ENCODE assay signal across 18 cellular contexts in the genomic region with DNA sequence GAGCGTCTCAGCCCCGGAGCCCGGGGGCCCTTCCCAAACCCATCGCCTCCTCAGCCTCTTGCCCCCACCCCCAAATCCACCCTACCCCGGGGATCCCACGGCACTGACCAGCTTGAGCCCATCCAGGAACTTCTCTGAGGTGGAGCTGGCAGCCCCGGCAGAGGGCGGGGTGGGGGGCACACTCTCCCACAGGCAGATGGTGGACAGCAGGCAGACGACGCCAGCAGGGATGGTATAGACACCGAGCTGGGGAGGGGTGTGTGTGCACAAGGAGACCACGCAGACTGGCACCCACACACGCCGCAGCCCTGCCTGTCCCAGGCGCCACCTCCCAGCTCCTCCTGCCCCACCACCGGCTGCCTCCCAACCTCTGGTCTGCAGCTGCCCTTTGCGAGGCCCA. TPM values are rescaled to one million over a fixed set of nuclear protein-coding genes. Genes with fewer than 3 reads are reported as not detected.
DNase-seq lines count a peak whose midpoint lies in the region; ATAC-seq and TF ChIP-seq lines count a peak whose summit lies in the region.
"Had no signal": no experiment of that assay in that cellular context is flagged by ENCODE, and none has a peak within 500 bp of the region (broad histone marks: within the 10 kb centered on the region; RNA-seq: fewer than 3 reads in every experiment).

No MANE protein-coding gene starts in this region.

- peaks cover 7% of the 10 kb centered on the region for H3K27me3 Mint-ChIP-seq in dendritic cell treated with granulocyte-macrophage colony-stimulating factor and Interleukin-4, amounts not matched to agents 40 ng/mL and 50 ng/mL, for 4 days

- 89 to 90% methylated on average over 17 of the region's 17 CpGs for WGBS in heart right ventricle, 2 donors

- H3K4me1 ChIP-seq in heart right ventricle = peaks cover 30 to 58% (median 50%) of the 10 kb centered on the region in 9 donors

- peaks cover 0 to 6% (median 0%) of the 10 kb centered on the region in 9 donors for H3K36me3 ChIP-seq in heart right ventricle
- H3K36me3 ChIP-seq: BE2C had no signal

- intact Hi-C loops in left ventricle myocardium superior (cut with micrococcal nuclease) (no loop called here), heart right ventricle (cut with DNase I) (loop anchor here in 1 of 10 donors (10.0 kb wide), 1 partner anchor 250 kb away; a partner anchor contains a TSS)
- intact Hi-C loops in dendritic cell treated with granulocyte-macrophage colony-stimulating factor and Interleukin-4, amounts not matched to agents 40 ng/mL and 50 ng/mL, for 4 days (cut with micrococcal nuclease) = no loop called here

- no peak overlapping the region for H3K4me3 ChIP-seq in heart right ventricle
- H3K4me3 ChIP-seq: GM12878, GM23248 had no signal

- peaks cover 78% of the 10 kb centered on the region for H3K4me1 Mint-ChIP-seq in dendritic cell treated with granulocyte-macrophage colony-stimulating factor and Interleukin-4, amounts not matched to agents 40 ng/mL and 50 ng/mL, for 4 days (ENCODE audit: low read depth)

- H3K36me3 Mint-ChIP-seq in dendritic cell treated with granulocyte-macrophage colony-stimulating factor and Interleukin-4, amounts not matched to agents 40 ng/mL and 50 ng/mL, for 4 days (ENCODE audit: low read depth) = peaks cover 54% of the 10 kb centered on the region

- ATAC-seq in left ventricle myocardium superior (no peak), heart right ventricle (no peak), GM18873 (IDR thresholded peaks at IDR 0.05; ENCODE audit: low FRiP score, unreplicated experiment) (no peak)

- H3K27ac ChIP-seq in heart right ventricle = peak overlapping the region in 1 of 10 donors; percentile 22
- H3K27ac ChIP-seq: GM23248, HL-60 had no signal

- no peak overlapping the region for H3K4me3 Mint-ChIP-seq in dendritic cell treated with granulocyte-macrophage colony-stimulating factor and Interleukin-4, amounts not matched to agents 40 ng/mL and 50 ng/mL, for 4 days

- DNase-seq in NCI-H1092 treated with DMSO at 0.1 percent for 48 hours (lab: John Stamatoyannopoulos, UW) = peak; percentile 45
- no peak for DNase-seq in NCI-H1092 (lab: John Stamatoyannopoulos, UW)
- DNase-seq in left ventricle myocardium superior = peak; percentile 32
- DNase-seq in heart right ventricle = no peak
- DNase-seq in NAMALWA (ENCODE audit: low spot score) = no peak
- no peak for DNase-seq in stimulated activated CD4-positive, alpha-beta T cell treated with anti-CD3 and anti-CD28 coated beads, Interleukin-4, amount 100 ng/mL, for 1 hour
- DNase-seq: DMS79, NCI-H1417, NCI-H510A treated with DMSO at 0.1 percent for 48 hours had no signal

- H3K9me3 ChIP-seq in heart right ventricle = no peaks in the 10 kb centered on the region
- H3K9me3 ChIP-seq: BE2C had no signal

- no peaks in the 10 kb centered on the region for H3K9me3 Mint-ChIP-seq in dendritic cell treated with granulocyte-macrophage colony-stimulating factor and Interleukin-4, amounts not matched to agents 40 ng/mL and 50 ng/mL, for 4 days
- H3K9me3 Mint-ChIP-seq: CD4-positive, alpha-beta T cell had no signal

- no peaks in the 10 kb centered on the region for H3K27me3 ChIP-seq in heart right ventricle
- H3K27me3 ChIP-seq: BE2C had no signal

- TF ChIP-seq CTCF in heart right ventricle (IDR thresholded peaks at IDR 0.05) = no peak

- peak overlapping the region; percentile 57 for H3K27ac Mint-ChIP-seq in dendritic cell treated with granulocyte-macrophage colony-stimulating factor and Interleukin-4, amounts not matched to agents 40 ng/mL and 50 ng/mL, for 4 days
- H3K27ac Mint-ChIP-seq: CD4-positive, alpha-beta T cell had no signal

RNA-seq across cellular contexts. Expression of a gene that starts 4.3 kb away (rescaled TPM):
- total RNA-seq in left ventricle myocardium superior = 12.6 TPM
- total RNA-seq in heart right ventricle = 10 to 100 TPM in 9 of 10 donors, 1 to 10 TPM in 1; 9.8 to 16.9 (median 12.3) TPM
- 10 to 100 TPM in 1 of 2 donors, 1 to 10 TPM in 1; 8.8 to 28.5 TPM for polyA plus RNA-seq in heart right ventricle
- total RNA-seq: OCI-LY7 had no signal

RNA-seq across cellular contexts. Expression of a gene that starts 10.3 kb away (rescaled TPM):
- 2.7 TPM for total RNA-seq in left ventricle myocardium superior
- 1 to 10 TPM; 4.0 to 7.5 (median 6.1) TPM for total RNA-seq in heart right ventricle
- 1 to 10 TPM; 3.3 to 8.1 TPM for polyA plus RNA-seq in heart right ventricle

RNA-seq across cellular contexts. Expression of a gene that starts 10.5 kb away (rescaled TPM):
- 1,128 TPM for total RNA-seq in left ventricle myocardium superior
- total RNA-seq in heart right ventricle = 1,000 to 10,000 TPM in 5 of 10 donors, 100 to 1,000 TPM in 5; 651 to 1,196 (median 982) TPM
- 1,000 to 10,000 TPM in 1 of 2 donors, 100 to 1,000 TPM in 1; 999 to 4,239 TPM for polyA plus RNA-seq in heart right ventricle

RNA-seq across cellular contexts. Expression of a gene that starts 21.0 kb away (rescaled TPM):
- total RNA-seq in left ventricle myocardium superior (20.9 TPM), heart right ventricle (10 to 100 TPM; 17.5 to 26.1 (median 20.9) TPM)
- 10 to 100 TPM; 21.7 to 50.8 TPM for polyA plus RNA-seq in heart right ventricle

RNA-seq across cellular contexts. Expression of a gene that starts 59.2 kb away (rescaled TPM):
- total RNA-seq in left ventricle myocardium superior = 2.1 TPM
- 1 to 10 TPM; 1.8 to 6.2 (median 4.4) TPM for total RNA-seq in heart right ventricle
- 1 to 10 TPM in 1 of 2 donors, under 1 TPM in 1; 0.73 to 2.0 TPM for polyA plus RNA-seq in heart right ventricle
- total RNA-seq: Calu3, OCI-LY7 had no signal
- polyA plus RNA-seq: GM23248 had no signal

Comparison
In these comparisons a context has a peak if more than half of its experiments do, and no peak if none do; other contexts are left out.
1. DNase-seq: peak in NCI-H1092 treated with DMSO at 0.1 percent for 48 hours (single experiment) and left ventricle myocardium superior (single experiment); none in NCI-H1092 (single experiment), heart right ventricle (0 of 2), NAMALWA (single experiment) and stimulated activated CD4-positive, alpha-beta T cell treated with anti-CD3 and anti-CD28 coated beads, Interleukin-4, amount 100 ng/mL, for 1 hour (single experiment).